ENCODE assay signal across 8 cellular contexts in the genomic region with DNA sequence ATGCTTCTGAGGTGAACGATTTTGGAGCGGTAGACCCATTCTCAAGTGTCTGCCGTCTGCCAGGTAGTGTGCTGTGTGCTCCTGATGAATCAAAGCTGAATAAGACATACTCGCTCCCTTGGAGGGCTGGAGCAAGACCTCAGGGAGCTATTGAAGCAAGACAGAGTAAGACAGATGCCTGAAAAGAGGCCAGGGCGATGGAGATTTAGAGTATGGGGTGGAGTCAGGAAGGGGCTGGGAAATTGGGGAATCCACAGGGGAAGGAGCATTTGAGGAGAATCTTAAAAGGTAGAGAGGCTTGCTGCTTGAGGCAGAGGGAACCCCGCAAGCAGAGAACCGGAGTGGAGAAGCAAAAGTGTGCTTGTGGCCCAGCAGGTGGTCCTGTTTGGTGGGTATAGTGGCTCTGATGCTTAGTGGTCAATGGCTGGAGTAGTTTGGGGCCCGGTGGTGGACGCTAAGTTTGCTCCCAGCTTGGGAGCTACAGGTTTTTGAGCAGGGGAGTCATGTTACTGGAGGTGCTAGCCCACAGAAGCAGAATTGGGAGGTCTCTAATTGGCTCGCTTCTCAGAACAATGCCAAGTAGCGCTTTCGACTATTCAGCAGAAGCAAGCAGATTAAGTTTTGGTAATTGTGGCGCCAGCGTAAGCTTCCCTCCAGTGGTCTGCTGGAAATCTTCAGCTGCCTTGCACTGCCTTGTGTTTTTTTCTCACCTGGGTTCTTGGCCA. TPM values are rescaled to one million over a fixed set of nuclear protein-coding genes. Genes with fewer than 3 reads are reported as not detected.
DNase-seq lines count a peak whose midpoint lies in the region; ATAC-seq, FAIRE-seq and TF ChIP-seq lines count a peak whose summit lies in the region.

No MANE protein-coding gene starts in this region.

- H3K4me1 ChIP-seq in left lung (peaks cover 26 to 49% of the 10 kb centered on the region in 2 donors), adrenal gland (replicated peaks in 1 of 2) (peaks cover 17 to 42% of the 10 kb centered on the region in 2 donors)

- peaks cover 58% of the 10 kb centered on the region for H3K4me1 Mint-ChIP-seq in activated naive CD8-positive, alpha-beta T cell (ENCODE audit: low read depth)
- H3K4me1 Mint-ChIP-seq in type B pancreatic cell (ENCODE audit: unreplicated experiment), result peaks cover 59% of the 10 kb centered on the region

- TF ChIP-seq POLR2A in adrenal gland (IDR thresholded peaks at IDR 0.05), result no peak

- H3K27ac ChIP-seq in left lung, result peak overlapping the region; percentile 50 to 58
- no peak overlapping the region for H3K27ac ChIP-seq in adrenal gland

- DNase-seq in COR-L47 (lab: John Stamatoyannopoulos, UW) (peak; percentile 25), HTR-8/SVneo (ENCODE audit: insufficient read length, low spot score) (no peak), left lung (no peak), type B pancreatic cell (ENCODE audit: extremely low spot score, unreplicated experiment) (no peak), HuH-7 (ENCODE audit: low spot score) (no peak), adrenal gland (no peak)

- H3K36me3 ChIP-seq in left lung (no peaks in the 10 kb centered on the region), adrenal gland (replicated peaks in 1 of 2) (no peaks in the 10 kb centered on the region)

- H3K4me3 ChIP-seq in left lung (peak overlapping the region; percentile 27 to 58), adrenal gland (peak overlapping the region in 1 of 4 donors; percentile 12)

- H3K27me3 ChIP-seq in left lung, result no peaks in the 10 kb centered on the region
- no peaks in the 10 kb centered on the region for H3K27me3 ChIP-seq in adrenal gland

- TF ChIP-seq CTCF in left lung (IDR thresholded peaks at IDR 0.05) (no peak), type B pancreatic cell (conservative IDR thresholded peaks at IDR 0.05) (no peak), adrenal gland (IDR thresholded peaks at IDR 0.05) (no peak)

- intact Hi-C loops in left lung (cut with DNase I), result no loop called here
- intact Hi-C loops in adrenal gland (cut with DNase I), result loop anchor here in 1 of 2 donors (5.0 kb wide), 1 partner anchor 105 kb away; no protein-coding TSS in a partner anchor

- H3K36me3 Mint-ChIP-seq in activated naive CD8-positive, alpha-beta T cell, result no peaks in the 10 kb centered on the region
- peaks cover 6% of the 10 kb centered on the region for H3K36me3 Mint-ChIP-seq in type B pancreatic cell

- H3K9me3 ChIP-seq in left lung (no peaks in the 10 kb centered on the region), adrenal gland (replicated peaks in 1 of 3) (no peaks in the 10 kb centered on the region)

- H3K9me3 Mint-ChIP-seq in activated naive CD8-positive, alpha-beta T cell (ENCODE audit: low read depth), result no peaks in the 10 kb centered on the region
- no peaks in the 10 kb centered on the region for H3K9me3 Mint-ChIP-seq in type B pancreatic cell

- no peaks in the 10 kb centered on the region for H3K27me3 Mint-ChIP-seq in activated naive CD8-positive, alpha-beta T cell
- H3K27me3 Mint-ChIP-seq in type B pancreatic cell, result no peaks in the 10 kb centered on the region

- peak overlapping the region; percentile 84 for H3K4me3 Mint-ChIP-seq in activated naive CD8-positive, alpha-beta T cell
- H3K4me3 Mint-ChIP-seq in type B pancreatic cell, result peak overlapping the region; percentile 89

- ATAC-seq in left lung (no peak), HG02763 (IDR thresholded peaks at IDR 0.05; ENCODE audit: unreplicated experiment) (no peak)

- peak overlapping the region; percentile 71 for H3K27ac Mint-ChIP-seq in activated naive CD8-positive, alpha-beta T cell
- H3K27ac Mint-ChIP-seq in type B pancreatic cell, result peak overlapping the region; percentile 72

- FAIRE-seq in HTR-8/SVneo (lab: Jason Lieb, UNC), result peak; percentile 16

- WGBS in adrenal gland, 4 donors, result 58 to 74% (median 61%) methylated on average over 12 to 14 of the region's 14 CpGs

RNA-seq across cellular contexts. Expression of gene CNNM4, which starts 2.0 kb away (rescaled TPM):
- total RNA-seq in left lung (10 to 100 TPM; 14.4 to 22.8 TPM), type B pancreatic cell (ENCODE audit: low replicate concordance) (14.0 and 17.7 TPM in 2 replicates), adrenal gland (1 to 10 TPM; 3.2 to 7.7 (median 5.1) TPM)
- 1 to 10 TPM; 2.2 to 4.9 (median 3.2) TPM for polyA plus RNA-seq in adrenal gland

RNA-seq across cellular contexts. Expression of gene LMAN2L, which starts 22.8 kb away (rescaled TPM):
- total RNA-seq in left lung (10 to 100 TPM; 18.4 to 23.2 TPM), type B pancreatic cell (ENCODE audit: low replicate concordance) (31.3 and 31.9 TPM in 2 replicates), adrenal gland (10 to 100 TPM; 13.9 to 30.6 (median 15.5) TPM)
- 10 to 100 TPM; 12.3 to 19.1 (median 16.1) TPM for polyA plus RNA-seq in adrenal gland

RNA-seq across cellular contexts. Expression of gene CNNM3, which starts 53.4 kb away (rescaled TPM):
- total RNA-seq in left lung (10 to 100 TPM; 24.8 to 29.0 TPM), type B pancreatic cell (ENCODE audit: low replicate concordance) (28.3 and 30.8 TPM in 2 replicates), adrenal gland (10 to 100 TPM; 14.7 to 42.4 (median 23.9) TPM)
- 10 to 100 TPM in 2 of 3 donors, 1 to 10 TPM in 1; 6.7 to 11.9 (median 10.5) TPM for polyA plus RNA-seq in adrenal gland

Comparison
In these comparisons a context has a peak if more than half of its experiments do, and no peak if none do; other contexts are left out.
1. H3K27ac ChIP-seq: peak in left lung (2 of 2); none in adrenal gland (0 of 5).